8 cellular contexts compared by ENCODE assay signal in the genomic region with DNA sequence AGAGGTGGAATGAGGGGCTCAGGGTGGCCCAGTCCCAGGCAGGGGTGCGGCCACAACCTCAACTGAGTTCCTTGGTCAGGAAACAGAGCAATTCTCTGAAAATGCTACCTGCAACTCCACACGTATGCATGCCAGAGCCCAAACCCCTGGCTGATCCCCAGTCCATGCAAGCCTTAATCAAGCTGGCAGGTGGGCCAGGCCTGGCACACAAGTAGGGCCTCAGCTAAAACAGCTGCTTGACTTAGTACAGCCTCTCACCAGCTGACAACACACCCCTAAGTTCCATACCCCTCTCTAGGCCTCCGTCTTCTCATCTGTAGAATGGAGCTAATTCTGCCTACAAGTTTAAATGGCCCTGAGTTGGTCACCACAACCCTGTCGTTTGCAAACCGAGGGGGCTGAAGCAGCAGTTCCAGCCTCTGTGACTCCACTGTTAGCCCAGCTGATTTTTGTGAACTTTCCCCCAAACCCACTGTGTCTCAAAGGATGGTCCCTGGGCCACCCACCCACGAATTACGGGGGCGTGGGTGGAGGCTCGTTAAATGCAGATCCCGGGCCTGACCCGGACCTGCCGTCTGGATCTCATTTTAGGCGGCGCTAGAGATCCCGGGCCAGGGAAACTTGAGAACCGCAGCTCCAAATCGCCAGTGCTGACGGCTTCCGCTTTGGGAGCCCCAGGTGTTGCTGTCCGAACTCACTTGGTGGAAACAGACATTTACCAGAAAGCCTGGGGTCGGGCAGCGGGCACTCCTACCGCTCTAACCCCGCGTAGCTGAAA. TPM values are rescaled to one million over a fixed set of nuclear protein-coding genes. Genes with fewer than 3 reads are reported as not detected.
DNase-seq lines count a peak whose midpoint lies in the region; ATAC-seq, FAIRE-seq and TF ChIP-seq lines count a peak whose summit lies in the region.

No MANE protein-coding gene starts in this region.

- peaks cover 7 to 13% of the 10 kb centered on the region in 2 donors for H3K4me1 ChIP-seq in adrenal gland (replicated peaks in 1 of 2)
- peaks cover 32 to 40% (median 36%) of the 10 kb centered on the region in 3 donors for H3K4me1 ChIP-seq in pancreas

- peak; percentile 17 for ATAC-seq in HG03571 (IDR thresholded peaks at IDR 0.05; ENCODE audit: unreplicated experiment)
- peak; percentile 60 to 73 for ATAC-seq in left cardiac atrium
- ATAC-seq in pancreas, result peak; percentile 18 to 56 (median 32)

- H3K4me3 ChIP-seq in adrenal gland, result peak overlapping the region in 2 of 4 donors; percentile 55 to 90
- H3K4me3 ChIP-seq in pancreas, result peak overlapping the region; percentile 52 to 88 (median 78)

- DNase-seq in adrenal gland (peak; percentile 49 to 78 (median 67)), left cardiac atrium (peak; percentile 61), pancreas (peak in 5 of 6 donors; percentile 69 to 87 (median 71)), NCI-H187 treated with DMSO at 0.1 percent for 48 hours (lab: John Stamatoyannopoulos, UW) (no peak)
- no peak for DNase-seq in stimulated activated CD4-positive, alpha-beta T cell treated with anti-CD3 and anti-CD28 coated beads, Interleukin-2, amount 100 ng/mL, for 48 hours

- 20 to 24% (median 22%) methylated on average over 11 to 25 of the region's 25 CpGs for WGBS in adrenal gland, 4 donors
- 5 to 6% methylated on average over 25 of the region's 25 CpGs for WGBS in pancreas, 2 donors

- no peak for FAIRE-seq in pancreas (lab: Jason Lieb, UNC)

- TF ChIP-seq CTCF in 22Rv1 (IDR thresholded peaks at IDR 0.05) (peak; percentile 68), GM12874 (IDR thresholded peaks at IDR 0.05; ENCODE audit: insufficient read depth, low read depth, low read length) (peak; percentile 43), adrenal gland (IDR thresholded peaks at IDR 0.05) (peak in 4 of 6 experiments; percentile 8 to 31 (median 22)), pancreas (IDR thresholded peaks at IDR 0.05) (no peak)

- H3K9me3 ChIP-seq in adrenal gland (replicated peaks in 1 of 3) (no peaks in the 10 kb centered on the region), pancreas (no peaks in the 10 kb centered on the region)

- H3K27ac ChIP-seq in 22Rv1, result peak overlapping the region; percentile 89
- peak overlapping the region in 3 of 5 donors; percentile 69 to 78 (median 73) for H3K27ac ChIP-seq in adrenal gland
- H3K27ac ChIP-seq in pancreas, result peak overlapping the region; percentile 95 to 99 (median 96)

- no peak for TF ChIP-seq POLR2A in adrenal gland (IDR thresholded peaks at IDR 0.05)

- H3K27me3 ChIP-seq in adrenal gland (no peaks in the 10 kb centered on the region), pancreas (no peaks in the 10 kb centered on the region)

- H3K36me3 ChIP-seq in adrenal gland (replicated peaks in 1 of 2) (no peaks in the 10 kb centered on the region), pancreas (no peaks in the 10 kb centered on the region)

- intact Hi-C loops in adrenal gland (cut with DNase I), result no loop called here
- intact Hi-C loops in left cardiac atrium (cut with DNase I), result no loop called here
- intact Hi-C loops in pancreas (cut with DNase I), result no loop called here

RNA-seq across cellular contexts. Expression of a gene that starts 0.9 kb away (rescaled TPM):
- total RNA-seq in adrenal gland (10 to 100 TPM in 4 of 8 donors, 1 to 10 TPM in 4; 3.5 to 29.6 (median 8.5) TPM), left cardiac atrium (1 to 10 TPM; 5.0 to 6.6 TPM), pancreas (10 to 100 TPM; 15.9 to 28.2 (median 19.0) TPM)
- polyA plus RNA-seq in adrenal gland (1 to 10 TPM; 1.1 to 6.0 (median 3.0) TPM), pancreas (10 to 100 TPM in 1 of 2 donors, 1 to 10 TPM in 1; 9.3 to 11.9 TPM)

RNA-seq across cellular contexts. Expression of a gene that starts 1.1 kb away (rescaled TPM):
- total RNA-seq in adrenal gland, result 10 to 100 TPM in 1 of 8 donors, 1 to 10 TPM in 5, under 1 TPM in 2; 0.35 to 12.0 (median 2.1) TPM
- polyA plus RNA-seq in adrenal gland, result 1 to 10 TPM in 2 of 3 donors, under 1 TPM in 1; 0.70 to 7.0 (median 4.9) TPM
- 1 to 10 TPM; 1.6 to 2.6 TPM for total RNA-seq in left cardiac atrium
- total RNA-seq in pancreas, result 10 to 100 TPM in 1 of 6 donors, 1 to 10 TPM in 5; 4.0 to 12.7 (median 6.2) TPM
- polyA plus RNA-seq in pancreas, result 10 to 100 TPM; 15.5 to 18.8 TPM

RNA-seq across cellular contexts. Expression of a gene that starts 36.7 kb away (rescaled TPM):
- total RNA-seq in adrenal gland (10 to 100 TPM in 7 of 8 donors, 1 to 10 TPM in 1; 5.8 to 26.0 (median 21.9) TPM), left cardiac atrium (10 to 100 TPM; 28.4 to 30.8 TPM), pancreas (10 to 100 TPM in 5 of 6 donors, 1 to 10 TPM in 1; 9.5 to 19.2 (median 14.5) TPM)
- polyA plus RNA-seq in adrenal gland (10 to 100 TPM; 17.8 to 20.4 (median 18.9) TPM), pancreas (10 to 100 TPM; 12.2 to 12.5 TPM)

RNA-seq across cellular contexts. Expression of a gene that starts 46.4 kb away (rescaled TPM):
- total RNA-seq in adrenal gland, result 100 to 1,000 TPM in 1 of 8 donors, 10 to 100 TPM in 7; 36.2 to 116 (median 58.4) TPM
- 100 to 1,000 TPM; 112 to 203 (median 123) TPM for polyA plus RNA-seq in adrenal gland
- 10 to 100 TPM; 69.1 to 99.9 TPM for total RNA-seq in left cardiac atrium
- total RNA-seq in pancreas, result 10 to 100 TPM; 16.0 to 31.8 (median 25.9) TPM
- polyA plus RNA-seq in pancreas, result 10 to 100 TPM; 48.3 to 63.6 TPM

Comparison
In these comparisons a context has a peak if more than half of its experiments do, and no peak if none do; other contexts are left out.
1. CTCF ChIP-seq: peak in 22Rv1 (single experiment), GM12874 (single experiment) and adrenal gland (4 of 6); none in pancreas (0 of 4).
2. DNase-seq: peak in adrenal gland (7 of 7), left cardiac atrium (single experiment) and pancreas (5 of 6); none in NCI-H187 treated with DMSO at 0.1 percent for 48 hours (single experiment) and stimulated activated CD4-positive, alpha-beta T cell treated with anti-CD3 and anti-CD28 coated beads, Interleukin-2, amount 100 ng/mL, for 48 hours (0 of 2).
3. Peak in every context shown above with its lines, with median percentiles within 50 percentile points of each other: H3K27ac ChIP-seq and ATAC-seq.